Comparison of ENCODE assay signal across 19 cellular contexts in genomic region chr5:87074072-87074471, GRCh38.
DNase-seq lines count a peak whose midpoint lies in the region; ATAC-seq and TF ChIP-seq lines count a peak whose summit lies in the region.
"Had no signal": no experiment of that assay in that cellular context is flagged by ENCODE, and none has a peak within 500 bp of the region (broad histone marks: within the 10 kb centered on the region; RNA-seq: fewer than 3 reads in every experiment).

No MANE protein-coding gene starts in this region.

- peaks cover 40% of the 10 kb centered on the region for H3K4me1 Mint-ChIP-seq in activated CD4-positive, alpha-beta memory T cell treated with anti-CD3 and anti-CD28 coated beads, Interleukin-2, amount 10 ng/mL, durations not matched to agents 7 days and 5 days
- H3K4me1 Mint-ChIP-seq in activated CD4-positive, alpha-beta memory T cell treated with anti-CD3 and anti-CD28 coated beads for 36 hours (ENCODE audit: low read depth): peaks cover 31% of the 10 kb centered on the region
- H3K4me1 Mint-ChIP-seq in activated naive CD8-positive, alpha-beta T cell treated with anti-CD3 and anti-CD28 coated beads for 36 hours: peaks cover 34% of the 10 kb centered on the region
- H3K4me1 Mint-ChIP-seq in natural killer cell treated with Interleukin-12 subunit alpha and Interleukin-12 subunit beta and Interleukin-15 and Interleukin-18, amount 100 ng/mL, for 72 hours (ENCODE audit: low read depth in 2 of 2): peaks cover 35 to 46% of the 10 kb centered on the region in 2 donors

- H3K4me3 ChIP-seq in HEK293 (ENCODE audit: low read depth, low read length): no peak overlapping the region
- no peak overlapping the region for H3K4me3 ChIP-seq in MG63
- H3K4me3 ChIP-seq: A549 had no signal

- H3K27me3 ChIP-seq in MG63: no peaks in the 10 kb centered on the region

- ATAC-seq in natural killer cell treated with Interleukin-12 subunit alpha and Interleukin-12 subunit beta and Interleukin-15 and Interleukin-18, amount 100 ng/mL, for 72 hours: peak in 1 of 2 donors; percentile 47
- ATAC-seq: A549, Panc1, Right ventricle myocardium inferior had no signal

- no peak for DNase-seq in activated CD4-positive, alpha-beta memory T cell treated with anti-CD3 and anti-CD28 coated beads, Interleukin-2, amount 10 ng/mL, durations not matched to agents 7 days and 5 days
- DNase-seq in activated CD4-positive, alpha-beta memory T cell treated with anti-CD3 and anti-CD28 coated beads for 36 hours: no peak
- DNase-seq in activated naive CD8-positive, alpha-beta T cell treated with anti-CD3 and anti-CD28 coated beads for 36 hours: no peak
- DNase-seq in natural killer cell treated with Interleukin-12 subunit alpha and Interleukin-12 subunit beta and Interleukin-15 and Interleukin-18, amount 100 ng/mL, for 72 hours (ENCODE audit: low spot score): no peak
- no peak for DNase-seq in NCI-H1694 treated with DMSO at 0.1 percent for 48 hours (lab: John Stamatoyannopoulos, UW)
- DNase-seq in MG63: no peak
- no peak for DNase-seq in 8988T
- DNase-seq: GF-D8, GOT3, KBM-7, NCI-H2029, NCI-H526 treated with DMSO at 0.1 percent for 48 hours, SK-N-SH had no signal

- H3K27me3 Mint-ChIP-seq in activated CD4-positive, alpha-beta memory T cell treated with anti-CD3 and anti-CD28 coated beads, Interleukin-2, amount 10 ng/mL, durations not matched to agents 7 days and 5 days: no peaks in the 10 kb centered on the region
- no peaks in the 10 kb centered on the region for H3K27me3 Mint-ChIP-seq in activated CD4-positive, alpha-beta memory T cell treated with anti-CD3 and anti-CD28 coated beads for 36 hours
- H3K27me3 Mint-ChIP-seq in activated naive CD8-positive, alpha-beta T cell treated with anti-CD3 and anti-CD28 coated beads for 36 hours: no peaks in the 10 kb centered on the region
- H3K27me3 Mint-ChIP-seq in natural killer cell treated with Interleukin-12 subunit alpha and Interleukin-12 subunit beta and Interleukin-15 and Interleukin-18, amount 100 ng/mL, for 72 hours: no peaks in the 10 kb centered on the region

- H3K36me3 ChIP-seq in HEK293 (ENCODE audit: control insufficient read depth in 2 of 2, insufficient read depth in 1 of 2, low read length in 2 of 2): no peaks in the 10 kb centered on the region
- H3K36me3 ChIP-seq in MG63: no peaks in the 10 kb centered on the region

- H3K27ac ChIP-seq in HEK293 (ENCODE audit: extremely low read depth, low read depth, low read length): no peak overlapping the region
- H3K27ac ChIP-seq: A549, HL-60 had no signal

- POLR2A ChIA-PET in activated CD4-positive, alpha-beta memory T cell treated with anti-CD3 and anti-CD28 coated beads, Interleukin-2, amount 10 ng/mL, durations not matched to agents 7 days and 5 days (lab: Charles Lee): interaction anchor here (1.0 to 1.9 kb wide), 4 partner anchors 10 to 338 kb away, joined by 3 to 7 read pairs (median 4); partner anchors contain the start of gene CCNH
- POLR2A ChIA-PET in activated CD4-positive, alpha-beta memory T cell treated with anti-CD3 and anti-CD28 coated beads for 36 hours (lab: Charles Lee): no interaction called here
- POLR2A ChIA-PET in HEK293 (lab: Yijun Ruan, JAX): no interaction called here

- H3K9me3 ChIP-seq in HEK293 (ENCODE audit: control insufficient read depth, insufficient read depth, low read depth, low read length) (no peaks in the 10 kb centered on the region), MG63 (no peaks in the 10 kb centered on the region)
- H3K9me3 ChIP-seq: A549, SK-N-SH had no signal

- H3K36me3 Mint-ChIP-seq in activated CD4-positive, alpha-beta memory T cell treated with anti-CD3 and anti-CD28 coated beads, Interleukin-2, amount 10 ng/mL, durations not matched to agents 7 days and 5 days (ENCODE audit: low read depth): peaks cover 6% of the 10 kb centered on the region
- no peaks in the 10 kb centered on the region for H3K36me3 Mint-ChIP-seq in activated CD4-positive, alpha-beta memory T cell treated with anti-CD3 and anti-CD28 coated beads for 36 hours
- H3K36me3 Mint-ChIP-seq in activated naive CD8-positive, alpha-beta T cell treated with anti-CD3 and anti-CD28 coated beads for 36 hours: peaks cover 3% of the 10 kb centered on the region
- peaks cover 5% of the 10 kb centered on the region for H3K36me3 Mint-ChIP-seq in natural killer cell treated with Interleukin-12 subunit alpha and Interleukin-12 subunit beta and Interleukin-15 and Interleukin-18, amount 100 ng/mL, for 72 hours
- H3K36me3 Mint-ChIP-seq: CD14-positive monocyte had no signal

- CTCF ChIA-PET in activated CD4-positive, alpha-beta memory T cell treated with anti-CD3 and anti-CD28 coated beads, Interleukin-2, amount 10 ng/mL, durations not matched to agents 7 days and 5 days (lab: Charles Lee): no interaction called here
- CTCF ChIA-PET in activated CD4-positive, alpha-beta memory T cell treated with anti-CD3 and anti-CD28 coated beads for 36 hours (lab: Charles Lee): interaction anchor here (1.2 kb wide), 1 partner anchor 326 kb away, joined by 3 read pairs; no protein-coding TSS in a partner anchor
- CTCF ChIA-PET in HEK293 (lab: Yijun Ruan, JAX): interaction anchor here (0.8 kb wide), 1 partner anchor 265 kb away, joined by 3 read pairs; no protein-coding TSS in a partner anchor

- no peaks in the 10 kb centered on the region for H3K4me1 ChIP-seq in HEK293 (ENCODE audit: control insufficient read depth, insufficient read depth, low read length)
- H3K4me1 ChIP-seq: A549 had no signal

- H3K27ac Mint-ChIP-seq in activated CD4-positive, alpha-beta memory T cell treated with anti-CD3 and anti-CD28 coated beads, Interleukin-2, amount 10 ng/mL, durations not matched to agents 7 days and 5 days: peak overlapping the region; percentile 91
- H3K27ac Mint-ChIP-seq in activated CD4-positive, alpha-beta memory T cell treated with anti-CD3 and anti-CD28 coated beads for 36 hours: no peak overlapping the region
- H3K27ac Mint-ChIP-seq in activated naive CD8-positive, alpha-beta T cell treated with anti-CD3 and anti-CD28 coated beads for 36 hours: peak overlapping the region; percentile 68
- peak overlapping the region; percentile 87 for H3K27ac Mint-ChIP-seq in natural killer cell treated with Interleukin-12 subunit alpha and Interleukin-12 subunit beta and Interleukin-15 and Interleukin-18, amount 100 ng/mL, for 72 hours
- H3K27ac Mint-ChIP-seq: CD14-positive monocyte had no signal

- H3K9me3 Mint-ChIP-seq in activated CD4-positive, alpha-beta memory T cell treated with anti-CD3 and anti-CD28 coated beads, Interleukin-2, amount 10 ng/mL, durations not matched to agents 7 days and 5 days: no peaks in the 10 kb centered on the region
- H3K9me3 Mint-ChIP-seq in activated CD4-positive, alpha-beta memory T cell treated with anti-CD3 and anti-CD28 coated beads for 36 hours: no peaks in the 10 kb centered on the region
- peaks cover 4% of the 10 kb centered on the region for H3K9me3 Mint-ChIP-seq in activated naive CD8-positive, alpha-beta T cell treated with anti-CD3 and anti-CD28 coated beads for 36 hours
- H3K9me3 Mint-ChIP-seq in natural killer cell treated with Interleukin-12 subunit alpha and Interleukin-12 subunit beta and Interleukin-15 and Interleukin-18, amount 100 ng/mL, for 72 hours: peaks cover 7% of the 10 kb centered on the region
- H3K9me3 Mint-ChIP-seq: CD14-positive monocyte had no signal

- H3K4me3 Mint-ChIP-seq in activated CD4-positive, alpha-beta memory T cell treated with anti-CD3 and anti-CD28 coated beads, Interleukin-2, amount 10 ng/mL, durations not matched to agents 7 days and 5 days: no peak overlapping the region
- no peak overlapping the region for H3K4me3 Mint-ChIP-seq in activated CD4-positive, alpha-beta memory T cell treated with anti-CD3 and anti-CD28 coated beads for 36 hours
- no peak overlapping the region for H3K4me3 Mint-ChIP-seq in activated naive CD8-positive, alpha-beta T cell treated with anti-CD3 and anti-CD28 coated beads for 36 hours
- H3K4me3 Mint-ChIP-seq in natural killer cell treated with Interleukin-12 subunit alpha and Interleukin-12 subunit beta and Interleukin-15 and Interleukin-18, amount 100 ng/mL, for 72 hours: peak overlapping the region; percentile 73
- H3K4me3 Mint-ChIP-seq: CD14-positive monocyte had no signal

- intact Hi-C loops in activated CD4-positive, alpha-beta memory T cell treated with anti-CD3 and anti-CD28 coated beads for 36 hours (cut with micrococcal nuclease): loop anchor here (10.0 kb wide), 1 partner anchor 59 kb away; no protein-coding TSS in a partner anchor

- no peak for TF ChIP-seq CTCF in HEK293 (tag by site-specific recombination; IDR thresholded peaks at IDR 0.05)

TF ChIP-seq in HEK293, 187 proteins besides CTCF, POLR2A, EP300 and RAD21:
- TF ChIP-seq SCRT2 (tag by site-specific recombination; IDR thresholded peaks at IDR 0.05) (peak; percentile 80), ZNF704 (tag by site-specific recombination; IDR thresholded peaks at IDR 0.05) (no peak), SCRT1 (tag by site-specific recombination; IDR thresholded peaks at IDR 0.05; ENCODE audit: borderline replicate concordance) (peak; percentile 65)
